ENCODE assay signal across 8 cellular contexts in genomic region chr17:81365148-81365600, GRCh38. TPM values are rescaled to one million over a fixed set of nuclear protein-coding genes. Genes with fewer than 3 reads are reported as not detected.
DNase-seq lines count a peak whose midpoint lies in the region; ATAC-seq, FAIRE-seq and TF ChIP-seq lines count a peak whose summit lies in the region.

No MANE protein-coding gene starts in this region.

- RAD21 ChIA-PET in GM12878 (lab: Charles Lee; ENCODE audit: unreplicated experiment) = no interaction called here

- H3K9me3 ChIP-seq in GM12878 (replicated peaks; ENCODE audit: control insufficient read depth, insufficient read depth, low read length) (no peaks in the 10 kb centered on the region; the same call in 2 of the 3 replicates), keratinocyte (ENCODE audit: control insufficient read depth, low read depth, low read length) (no peaks in the 10 kb centered on the region), stomach (no peaks in the 10 kb centered on the region)

- WGBS in GM12878 (ENCODE audit: insufficient coverage, insufficient replicate concordance, low lambda C conversion rate, missing lambda C conversion rate) = 35% methylated on average over 21 of the region's 22 CpGs
- 4 to 20% (median 12%) methylated on average over 11 to 22 of the region's 22 CpGs for WGBS in stomach, 5 donors

- dilution Hi-C loops in keratinocyte (cut with MboI; ENCODE audit: extremely low pct_ligation_motif_present, low sequenced_read_pairs) = no loop called here

- H3K4me3 ChIP-seq in AG09309 (ENCODE audit: control insufficient read depth, low read depth, low read length) = peak overlapping the region; percentile 21
- no peak overlapping the region for H3K4me3 ChIP-seq in GM12878
- H3K4me3 ChIP-seq in keratinocyte (ENCODE audit: control insufficient read depth in 2 of 3, extremely low read depth in 1 of 3, insufficient read depth in 2 of 3, low read depth in 1 of 3, low read length in 3 of 3) = peak overlapping the region; percentile 18 to 51 (median 31)
- peak overlapping the region; percentile 20 to 30 (median 23) for H3K4me3 ChIP-seq in stomach

- TF ChIP-seq EP300 in GM12878 (IDR thresholded peaks at IDR 0.05; ENCODE audit: borderline replicate concordance in 1 of 2, control insufficient read depth in 1 of 2, low read depth in 2 of 2, low read length in 2 of 2) (no peak), stomach (IDR thresholded peaks at IDR 0.05) (no peak)

- H3K4me2 ChIP-seq in GM12878 (ENCODE audit: control insufficient read depth, insufficient read depth) = no peak overlapping the region
- H3K4me2 ChIP-seq in keratinocyte (ENCODE audit: control insufficient read depth, extremely low read depth, insufficient read depth, low read depth, low read length) = peak overlapping the region; percentile 92

- H3K27ac ChIP-seq in GM12878 (ENCODE audit: control insufficient read depth, insufficient read depth) (no peak overlapping the region), keratinocyte (ENCODE audit: control insufficient read depth, insufficient read depth, low read length) (peak overlapping the region; percentile 70), stomach (peak overlapping the region; percentile 92 to 98 (median 96))

- H3K9me1 ChIP-seq in keratinocyte (ENCODE audit: control insufficient read depth, extremely low read depth, insufficient read depth, low read length) = no peaks in the 10 kb centered on the region

- FAIRE-seq in GM12878 (lab: Jason Lieb, UNC) (no peak), keratinocyte (lab: Jason Lieb, UNC) (peak; percentile 84)

- CTCF ChIA-PET in GM12878 (lab: Yijun Ruan, JAX) = interaction anchor here (1.3 kb wide), 1 partner anchor 119 kb away, joined by 3 read pairs; no protein-coding TSS in a partner anchor

- H3K79me2 ChIP-seq in GM12878 (ENCODE audit: control insufficient read depth, insufficient read depth, low read length) (no peaks in the 10 kb centered on the region), keratinocyte (ENCODE audit: control insufficient read depth, insufficient read depth, low read length) (no peaks in the 10 kb centered on the region)

- H3K9ac ChIP-seq in GM12878 (ENCODE audit: control insufficient read depth, insufficient read depth, low read length) = no peak overlapping the region; the same call in 1 of the 2 replicates
- peak overlapping the region; percentile 66 for H3K9ac ChIP-seq in keratinocyte (ENCODE audit: control insufficient read depth, extremely low read depth, insufficient read depth, low read length)

- no peak for TF ChIP-seq POLR2A in GM12878 (IDR thresholded peaks at IDR 0.05; ENCODE audit: low read depth, low read length)
- TF ChIP-seq POLR2A in stomach (IDR thresholded peaks at IDR 0.05) = peak in 1 of 4 donors; percentile 51

- SMC1A ChIA-PET in GM12878 (lab: Charles Lee; ENCODE audit: uncharacterized antibody, unreplicated experiment) = no interaction called here

- TF ChIP-seq RAD21 in GM12878 (IDR thresholded peaks at IDR 0.05; ENCODE audit: insufficient read depth, low read depth, low read length) = no peak

- in situ Hi-C loops in GM12878 (cut with MboI) = no loop called here

- H2AFZ ChIP-seq in GM12878 (ENCODE audit: control insufficient read depth, low read depth, low read length) (no peak overlapping the region), keratinocyte (ENCODE audit: control insufficient read depth, low read length) (peak overlapping the region; percentile 42)

- no TSS peak for BruUV-seq in GM12878 (replicated peaks; lab: Mats Ljungman, UMichigan)

- H3K36me3 ChIP-seq in GM12878 (ENCODE audit: control insufficient read depth in 2 of 2, insufficient read depth in 2 of 2, low read length in 1 of 2) (no peaks in the 10 kb centered on the region), keratinocyte (ENCODE audit: control insufficient read depth in 2 of 2, extremely low read depth in 1 of 2, insufficient read depth in 2 of 2, low read length in 2 of 2) (no peaks in the 10 kb centered on the region), stomach (no peaks in the 10 kb centered on the region)

- intact Hi-C loops in GM12878 (cut with micrococcal nuclease; ENCODE audit: unreplicated experiment) (no loop called here), stomach (cut with DNase I; ENCODE audit: low total_unique reads) (no loop called here)

- H4K20me1 ChIP-seq in GM12878 (ENCODE audit: control insufficient read depth, insufficient read depth) (no peaks in the 10 kb centered on the region), keratinocyte (ENCODE audit: control insufficient read depth, extremely low read depth, insufficient read depth, low read length) (no peaks in the 10 kb centered on the region)

- H3K4me1 ChIP-seq in GM12878 (ENCODE audit: control insufficient read depth, insufficient read depth, low read length) (peaks cover 12% of the 10 kb centered on the region), keratinocyte (ENCODE audit: control insufficient read depth, extremely low read depth, insufficient read depth, low read length) (peaks cover 37% of the 10 kb centered on the region), stomach (peaks cover 25 to 32% (median 28%) of the 10 kb centered on the region in 4 donors)

- DNase-seq in AG09309 (ENCODE audit: low read depth) (no peak), HT-29 (ENCODE audit: low spot score) (peak; percentile 75), GM12878 (ENCODE audit: low read depth, low spot score) (no peak), keratinocyte (ENCODE audit: low read depth, low spot score) (no peak), stomach (peak; percentile 89), RPMI8226 (no peak), COLO829 (ENCODE audit: low spot score) (no peak)

- ATAC-seq in GM12878 = peak; percentile 37; the same call in 2 of the 3 replicates
- no peak for ATAC-seq in GM21367 (IDR thresholded peaks at IDR 0.05; ENCODE audit: unreplicated experiment)

- POLR2A ChIA-PET in GM12878 (lab: Charles Lee) = no interaction called here

- peaks cover 2 to 10% of the 10 kb centered on the region in 2 experiments; a peak in 1 of 4 replicates for H3K27me3 ChIP-seq in GM12878 (replicated peaks in 1 of 2; ENCODE audit: control insufficient read depth in 2 of 2, insufficient read depth in 2 of 2, low read length in 1 of 2)
- peaks cover 5% of the 10 kb centered on the region for H3K27me3 ChIP-seq in keratinocyte (ENCODE audit: control insufficient read depth, extremely low read depth, insufficient read depth, low read length)
- H3K27me3 ChIP-seq in stomach = peaks cover 0 to 31% (median 0%) of the 10 kb centered on the region in 3 donors

- TF ChIP-seq CTCF in AG09309 (IDR thresholded peaks at IDR 0.05; ENCODE audit: control insufficient read depth, insufficient read depth, low read depth, low read length, missing control alignments) (no peak), GM12878 (IDR thresholded peaks at IDR 0.05 in 2 of 3, conservative IDR thresholded peaks at IDR 0.05 in 1 of 3; ENCODE audit: control insufficient read depth in 2 of 3, extremely low read depth in 1 of 3, insufficient read depth in 1 of 3, low read depth in 3 of 3, low read length in 3 of 3) (no peak), keratinocyte (optimal IDR thresholded peaks at IDR 0.05 in 1 of 3, IDR thresholded peaks at IDR 0.05 in 1 of 3, conservative IDR thresholded peaks at IDR 0.05 in 1 of 3; ENCODE audit: extremely low read depth in 1 of 3, insufficient read depth in 2 of 3, low read length in 3 of 3) (no peak), stomach (IDR thresholded peaks at IDR 0.05) (no peak)

TF ChIP-seq in GM12878, 131 proteins besides CTCF, POLR2A, EP300 and RAD21 (continues in another document):
- TF ChIP-seq RB1 (IDR thresholded peaks at IDR 0.05; ENCODE audit: borderline replicate concordance) (no peak), PKNOX1 (IDR thresholded peaks at IDR 0.05) (no peak), CREB1 (IDR thresholded peaks at IDR 0.05; ENCODE audit: low read depth) (no peak), FOS (IDR thresholded peaks at IDR 0.05; ENCODE audit: borderline replicate concordance, extremely low read depth, insufficient read length) (no peak)

RNA-seq across cellular contexts. Expression of gene BAHCC1, which starts 30.1 kb away (rescaled TPM):
- 10.4 and 11.6 TPM in 2 replicates for total RNA-seq in HT-29 (2014; rRNA removed; shearing (Covaris generic))
- total RNA-seq in GM12878 (2013; cell fraction: nucleolus; rRNA removed) = 0.32 and 0.84 TPM in 2 replicates
- total RNA-seq in GM12878 (2014; rRNA removed) = under 0.01 TPM in 1 of 2 replicates, not detected in the other
- total RNA-seq in GM12878 (2014; rRNA removed; fragmentation: Illumina TruSeq; extraction: Trizol) = not detected in 2 replicates
- 0.10 and 0.45 TPM in 2 replicates for total RNA-seq in GM12878 (2021)
- not detected for polyA plus RNA-seq in GM12878 (2011; ENCODE audit: low read depth)
- 0.12 TPM in 1 of 2 replicates, not detected in the other for polyA plus RNA-seq in GM12878 (2011; rRNA removed)
- 0.01 and 0.07 TPM in 2 replicates for polyA plus RNA-seq in GM12878 (2011; cell fraction: cytosol; rRNA removed)
- 0.32 and 0.75 TPM in 2 replicates for polyA plus RNA-seq in GM12878 (2011; cell fraction: nucleus; rRNA removed)
- 0.03 and 0.07 TPM in 2 replicates for polyA plus RNA-seq in GM12878 (2012)
- polyA plus RNA-seq in GM12878 (2014; fragmentation: Illumina TruSeq; extraction: Trizol) = not detected in 2 replicates
- polyA plus RNA-seq in GM12878 (2014; fragmentation: Nextera tagmentation; extraction: Ambion mirVana) = not detected
- polyA plus RNA-seq in GM12878 (2014; rRNA removed) = 0.03 TPM in 2 replicates
- polyA plus RNA-seq in GM12878 (2016; fragmentation: Nextera tagmentation; extraction: Ambion mirVana) = under 1 TPM in 1 of 2 experiments, not detected in 1; 0.14 TPM
- polyA minus RNA-seq in GM12878 (2011; rRNA and poly(A)+ RNA removed) = 0.10 TPM in 1 of 2 replicates, not detected in the other
- not detected in 2 replicates for polyA minus RNA-seq in GM12878 (2011; cell fraction: cytosol; rRNA and poly(A)+ RNA removed)
- polyA minus RNA-seq in GM12878 (2011; cell fraction: nucleus; rRNA and poly(A)+ RNA removed) = 0.48 and 0.67 TPM in 2 replicates
- 0.52 to 1.0 TPM (median 0.80 TPM) in 3 replicates for polyA plus RNA-seq in keratinocyte
- polyA plus RNA-seq in keratinocyte (2011; ENCODE audit: low read depth) = 0.74 TPM
- 0.13 and 0.88 TPM in 2 replicates for polyA plus RNA-seq in keratinocyte (2011; cell fraction: cytosol; rRNA removed)
- 3.0 and 5.1 TPM in 2 replicates for polyA plus RNA-seq in keratinocyte (2011; cell fraction: nucleus; rRNA removed)
- polyA plus RNA-seq in keratinocyte (2012; ENCODE audit: low replicate concordance) = 0.85 and 2.5 TPM in 2 replicates
- 0.99 to 4.3 TPM (median 1.3 TPM) in 3 replicates for polyA minus RNA-seq in keratinocyte
- polyA minus RNA-seq in keratinocyte (2011; cell fraction: cytosol; rRNA and poly(A)+ RNA removed) = 0.96 TPM
- 4.7 and 6.7 TPM in 2 replicates for polyA minus RNA-seq in keratinocyte (2011; cell fraction: nucleus; rRNA and poly(A)+ RNA removed)
- total RNA-seq in stomach = 10 to 100 TPM in 4 of 5 donors, 1 to 10 TPM in 1; 8.6 to 56.2 (median 15.2) TPM
- polyA plus RNA-seq in stomach = 1 to 10 TPM; 4.9 to 6.6 (median 5.1) TPM

Comparison
In these comparisons a context has a peak if more than half of its experiments do, and no peak if none do; other contexts are left out.
1. DNase-seq: peak in HT-29 (single experiment) and stomach (single experiment); none in AG09309 (single experiment), GM12878 (single experiment), keratinocyte (single experiment), RPMI8226 (single experiment) and COLO829 (single experiment).